ENCODE assay signal across 6 cellular contexts in the genomic region with DNA sequence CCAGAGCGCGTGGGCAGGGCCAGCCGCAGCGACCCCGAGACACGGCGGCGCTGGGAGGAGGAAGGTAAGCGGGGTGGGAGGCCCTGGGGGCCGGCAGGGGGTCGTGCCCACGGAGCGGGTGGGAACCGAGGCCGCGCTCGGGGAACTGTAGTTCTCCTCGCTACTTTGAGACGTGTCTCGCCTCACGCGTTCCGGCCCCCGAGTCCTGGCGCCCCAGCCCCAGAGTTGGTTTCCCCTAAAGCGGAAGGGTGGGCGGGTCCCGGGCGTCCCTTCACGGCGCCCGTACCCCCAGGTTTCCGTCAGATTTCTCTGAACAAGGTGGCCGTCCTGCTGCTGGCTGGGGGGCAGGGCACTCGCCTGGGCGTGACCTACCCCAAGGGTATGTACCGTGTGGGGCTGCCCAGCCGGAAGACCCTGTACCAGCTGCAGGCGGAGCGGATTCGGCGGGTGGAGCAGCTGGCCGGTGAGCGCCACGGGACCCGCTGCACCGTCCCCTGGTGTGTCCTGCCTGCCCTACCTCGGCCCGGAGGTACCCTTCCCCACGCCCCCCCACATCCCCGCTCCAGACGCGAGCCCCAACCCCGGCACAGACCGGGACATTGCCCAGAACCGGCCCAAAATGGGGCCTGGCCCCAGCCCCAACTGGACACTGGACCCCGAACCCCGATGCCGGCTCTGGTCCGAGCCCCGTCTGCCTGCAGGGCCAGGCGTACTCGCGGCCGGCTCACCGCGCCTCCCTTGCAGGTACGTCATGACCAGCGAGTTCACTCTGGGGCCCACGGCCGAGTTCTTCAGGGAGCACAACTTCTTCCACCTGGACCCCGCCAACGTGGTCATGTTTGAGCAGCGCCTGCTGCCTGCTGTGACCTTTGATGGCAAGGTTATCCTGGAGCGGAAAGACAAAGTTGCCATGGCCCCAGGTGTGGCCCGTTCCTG. TPM values are rescaled to one million over a fixed set of nuclear protein-coding genes. Genes with fewer than 3 reads are reported as not detected.
DNase-seq lines count a peak whose midpoint lies in the region; ATAC-seq and TF ChIP-seq lines count a peak whose summit lies in the region.

No MANE protein-coding gene starts in this region.

- H3K27me3 Mint-ChIP-seq in activated T-cell treated with anti-CD3 and anti-CD28 coated beads, Interleukin-2, amount 50 U/mL, for 4 hours (ENCODE audit: low read depth): no peaks in the 10 kb centered on the region

- no peaks in the 10 kb centered on the region for H3K9me3 Mint-ChIP-seq in activated T-cell treated with anti-CD3 and anti-CD28 coated beads, Interleukin-2, amount 50 U/mL, for 4 hours

- peak; percentile 21 for ATAC-seq in HG02571 (IDR thresholded peaks at IDR 0.05; ENCODE audit: unreplicated experiment)
- peak; percentile 43 to 46 for ATAC-seq in activated T-cell treated with anti-CD3 and anti-CD28 coated beads, Interleukin-2, amount 50 U/mL, for 4 hours
- no peak for ATAC-seq in GM18873 (IDR thresholded peaks at IDR 0.05; ENCODE audit: low FRiP score, unreplicated experiment)

- no peak for TF ChIP-seq CTCF in 22Rv1 (IDR thresholded peaks at IDR 0.05)

- peak overlapping the region; percentile 79 for H3K27ac ChIP-seq in 22Rv1

- H3K36me3 Mint-ChIP-seq in activated T-cell treated with anti-CD3 and anti-CD28 coated beads, Interleukin-2, amount 50 U/mL, for 4 hours (ENCODE audit: insufficient read depth): peaks cover 2% of the 10 kb centered on the region

- peaks cover 2% of the 10 kb centered on the region for H3K4me1 Mint-ChIP-seq in activated T-cell treated with anti-CD3 and anti-CD28 coated beads, Interleukin-2, amount 50 U/mL, for 4 hours (ENCODE audit: low read depth)

- DNase-seq in activated T-cell treated with anti-CD3 and anti-CD28 coated beads, Interleukin-2, amount 50 U/mL, for 4 hours: peak; percentile 26
- DNase-seq in left kidney (ENCODE audit: low read depth, low spot score) (peak; percentile 39), NCI-H187 (lab: John Stamatoyannopoulos, UW) (no peak)

- peak overlapping the region; percentile 67 for H3K4me3 Mint-ChIP-seq in activated T-cell treated with anti-CD3 and anti-CD28 coated beads, Interleukin-2, amount 50 U/mL, for 4 hours

RNA-seq across cellular contexts. Expression of gene UAP1L1, which starts 0.7 kb away (rescaled TPM):
- total RNA-seq in activated T-cell treated with anti-CD3 and anti-CD28 coated beads, Interleukin-2, amount 50 U/mL, for 4 hours: 1 to 10 TPM; 5.6 to 8.4 (median 7.8) TPM

RNA-seq across cellular contexts. Expression of gene SAPCD2, which starts 7.7 kb away (rescaled TPM):
- 1 to 10 TPM; 3.6 to 5.5 (median 4.6) TPM for total RNA-seq in activated T-cell treated with anti-CD3 and anti-CD28 coated beads, Interleukin-2, amount 50 U/mL, for 4 hours

RNA-seq across cellular contexts. Expression of gene MAN1B1, which starts 8.8 kb away (rescaled TPM):
- 10 to 100 TPM; 30.7 to 34.0 (median 33.5) TPM for total RNA-seq in activated T-cell treated with anti-CD3 and anti-CD28 coated beads, Interleukin-2, amount 50 U/mL, for 4 hours

RNA-seq across cellular contexts. Expression of gene ENTPD2, which starts 24.2 kb away (rescaled TPM):
- under 1 TPM in 1 of 3 donors, not detected in 2; 0.34 TPM for total RNA-seq in activated T-cell treated with anti-CD3 and anti-CD28 coated beads, Interleukin-2, amount 50 U/mL, for 4 hours

RNA-seq across cellular contexts. Expression of gene NPDC1, which starts 32.0 kb away (rescaled TPM):
- 10 to 100 TPM; 15.1 to 33.0 (median 23.2) TPM for total RNA-seq in activated T-cell treated with anti-CD3 and anti-CD28 coated beads, Interleukin-2, amount 50 U/mL, for 4 hours

Comparison
In these comparisons a context has a peak if more than half of its experiments do, and no peak if none do; other contexts are left out.
1. DNase-seq: peak in activated T-cell treated with anti-CD3 and anti-CD28 coated beads, Interleukin-2, amount 50 U/mL, for 4 hours (single experiment) and left kidney (single experiment); none in NCI-H187 (0 of 2).